ENCODE assay signal across 8 cellular contexts in the genomic region with DNA sequence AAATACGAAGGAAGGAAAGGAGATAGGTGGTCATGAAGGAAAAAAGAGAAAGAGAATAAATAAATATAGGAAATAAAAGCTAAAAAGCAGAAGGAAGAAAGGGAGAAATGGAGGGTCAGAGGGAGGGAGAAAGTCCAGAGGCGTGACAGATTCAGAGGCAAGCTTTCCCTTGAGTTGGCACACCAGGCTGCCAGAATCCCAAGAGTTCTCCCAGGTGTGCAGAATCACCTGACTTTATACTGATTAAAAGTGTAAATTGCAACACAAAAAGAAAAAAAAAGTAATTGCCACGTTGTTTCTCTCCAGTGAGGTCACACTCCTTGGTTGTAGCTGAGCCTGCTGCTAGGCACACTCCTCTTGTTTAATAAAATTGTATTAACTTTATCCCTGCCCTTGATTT.
"Had no signal": no experiment of that assay in that cellular context is flagged by ENCODE, and none has a peak within 500 bp of the region (broad histone marks: within the 10 kb centered on the region; RNA-seq: fewer than 3 reads in every experiment).

No MANE protein-coding gene starts in this region.

- FAIRE-seq: G401.6, GM12878, GM12891, GM12892, GM18507, GM19239 had no signal

- H3K4me3 ChIP-seq: GM12878 had no signal

- DNase-seq: GDM1, GF-D8 had no signal

- ATAC-seq: GM12878 had no signal
